8 cellular contexts compared by ENCODE assay signal in the genomic region with DNA sequence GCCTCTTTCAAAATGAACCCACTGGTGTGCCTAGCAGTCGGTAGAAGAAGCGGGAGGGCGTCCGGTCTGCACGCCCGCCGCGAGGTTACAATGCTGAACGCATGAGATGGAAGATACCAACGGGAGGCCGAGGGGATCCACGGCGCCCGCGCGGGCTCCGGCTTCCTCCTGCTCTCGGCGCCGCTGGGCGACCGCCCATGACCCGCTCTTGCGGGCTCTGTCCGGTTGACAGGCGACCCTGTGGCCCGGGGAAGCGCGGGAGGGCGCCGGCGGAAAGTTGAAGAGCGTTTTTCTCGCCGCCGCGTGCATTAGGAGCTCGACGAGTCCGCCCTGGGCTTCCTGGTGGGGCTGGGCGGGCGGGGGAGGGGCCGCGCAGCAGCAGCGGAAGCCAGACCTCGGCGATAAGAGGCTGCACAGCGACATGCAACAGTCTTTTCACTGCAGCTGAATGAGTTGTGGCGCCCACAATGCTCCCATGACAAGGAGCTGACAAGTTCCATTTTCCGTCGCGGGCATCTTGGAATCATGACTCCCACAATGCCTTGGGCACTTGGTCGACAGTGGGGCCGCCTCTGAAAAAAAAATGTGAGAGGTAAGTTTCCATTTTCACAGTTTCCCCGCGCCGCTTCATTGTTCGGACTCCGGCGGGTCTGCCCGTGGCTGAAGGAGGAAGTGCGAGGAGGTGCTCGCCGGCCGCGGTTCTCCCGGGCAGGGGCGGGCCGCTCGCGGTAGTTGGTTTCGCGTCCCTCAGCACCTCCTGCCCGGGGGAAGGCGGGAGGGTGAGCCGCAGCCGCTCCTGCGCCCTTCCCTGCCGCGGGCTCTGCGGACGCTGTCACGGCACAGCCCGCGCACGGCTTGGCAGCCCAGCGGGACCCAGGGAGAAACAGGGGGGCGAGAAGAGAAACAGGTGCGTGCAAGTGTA. TPM values are rescaled to one million over a fixed set of nuclear protein-coding genes. Genes with fewer than 3 reads are reported as not detected.
A peak's percentile ranks its signal among the peaks of the same experiment; 100 is the strongest.
DNase-seq lines count a peak whose midpoint lies in the region; ATAC-seq and TF ChIP-seq lines count a peak whose summit lies in the region.

A gene with protein sequence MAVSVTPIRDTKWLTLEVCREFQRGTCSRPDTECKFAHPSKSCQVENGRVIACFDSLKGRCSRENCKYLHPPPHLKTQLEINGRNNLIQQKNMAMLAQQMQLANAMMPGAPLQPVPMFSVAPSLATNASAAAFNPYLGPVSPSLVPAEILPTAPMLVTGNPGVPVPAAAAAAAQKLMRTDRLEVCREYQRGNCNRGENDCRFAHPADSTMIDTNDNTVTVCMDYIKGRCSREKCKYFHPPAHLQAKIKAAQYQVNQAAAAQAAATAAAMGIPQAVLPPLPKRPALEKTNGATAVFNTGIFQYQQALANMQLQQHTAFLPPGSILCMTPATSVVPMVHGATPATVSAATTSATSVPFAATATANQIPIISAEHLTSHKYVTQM (plus strand): TSS at position 429 of the 922 bp plus-strand sequence. CDS start 31,265 bp downstream, outside the sequence.

- H3K27ac ChIP-seq in Peyer's patch = peak within 1 kb of the TSS; percentile 98 to 100 (median 99)
- peak within 1 kb of the TSS; percentile 99 to 100 for H3K27ac ChIP-seq in esophagus (ENCODE audit: low read depth in 2 of 2, low read length in 1 of 2)

- peak; percentile 70 to 77 for TF ChIP-seq POLR2A in Peyer's patch (IDR thresholded peaks at IDR 0.05)

- H3K27me3 Mint-ChIP-seq in activated T-cell treated with anti-CD3 and anti-CD28 coated beads, Interleukin-2, amount 50 U/mL, for 4 hours (ENCODE audit: low read depth) = no peaks in the 10 kb centered on the region

- peak within 1 kb of the TSS; percentile 97 for H3K4me3 Mint-ChIP-seq in activated T-cell treated with anti-CD3 and anti-CD28 coated beads, Interleukin-2, amount 50 U/mL, for 4 hours

- 1% methylated on average over 77 to 89 of the region's 89 CpGs for WGBS in esophagus, 2 donors

- peaks cover 26% of the 10 kb centered on the region for H3K36me3 Mint-ChIP-seq in activated T-cell treated with anti-CD3 and anti-CD28 coated beads, Interleukin-2, amount 50 U/mL, for 4 hours (ENCODE audit: insufficient read depth)

- H3K9me3 ChIP-seq in Peyer's patch = no peaks in the 10 kb centered on the region
- no peaks in the 10 kb centered on the region for H3K9me3 ChIP-seq in esophagus (ENCODE audit: control insufficient read depth in 2 of 2, insufficient read depth in 1 of 2, low read depth in 1 of 2, low read length in 1 of 2)
- H3K9me3 ChIP-seq in mucosa of stomach (ENCODE audit: control insufficient read depth, low read length) = no peaks in the 10 kb centered on the region

- peak within 1 kb of the TSS; percentile 91 for H3K9ac ChIP-seq in mucosa of stomach (ENCODE audit: low read length)

- peak; percentile 77 for DNase-seq in DMS153 (lab: John Stamatoyannopoulos, UW)
- peak; percentile 92 for DNase-seq in KG1 (lab: John Stamatoyannopoulos, UW)
- DNase-seq in Peyer's patch = peak; percentile 91 to 96 (median 91)
- DNase-seq in activated T-cell treated with anti-CD3 and anti-CD28 coated beads, Interleukin-2, amount 50 U/mL, for 4 hours = peak; percentile 78
- peak; percentile 65 to 69 for DNase-seq in stimulated activated CD8-positive, alpha-beta memory T cell treated with anti-CD3 and anti-CD28 coated beads, Interleukin-7, amount 100 ng/mL, for 1 hour (ENCODE audit: low read depth in 2 of 2)

- peak in 2 of 6 experiments; percentile 24 to 34 for TF ChIP-seq CTCF in Peyer's patch (IDR thresholded peaks at IDR 0.05)

- H3K9me3 Mint-ChIP-seq in activated T-cell treated with anti-CD3 and anti-CD28 coated beads, Interleukin-2, amount 50 U/mL, for 4 hours = peaks cover 3% of the 10 kb centered on the region

- no peaks in the 10 kb centered on the region for H3K27me3 ChIP-seq in Peyer's patch
- H3K27me3 ChIP-seq in esophagus (ENCODE audit: control insufficient read depth in 1 of 2, insufficient read depth in 2 of 2, low read length in 2 of 2) = no peaks in the 10 kb centered on the region
- H3K27me3 ChIP-seq in mucosa of stomach (ENCODE audit: control insufficient read depth, insufficient read depth, low read length) = no peaks in the 10 kb centered on the region

- H3K36me3 ChIP-seq in Peyer's patch (no peaks in the 10 kb centered on the region), esophagus (ENCODE audit: control insufficient read depth in 2 of 2, insufficient read depth in 2 of 2, low read length in 1 of 2) (no peaks in the 10 kb centered on the region), mucosa of stomach (ENCODE audit: control insufficient read depth, insufficient read depth, low read length) (no peaks in the 10 kb centered on the region)

- H3K4me1 Mint-ChIP-seq in activated T-cell treated with anti-CD3 and anti-CD28 coated beads, Interleukin-2, amount 50 U/mL, for 4 hours (ENCODE audit: low read depth) = peaks cover 62% of the 10 kb centered on the region

- H3K4me1 ChIP-seq in Peyer's patch = peaks cover 0 to 30% (median 9%) of the 10 kb centered on the region in 4 donors
- H3K4me1 ChIP-seq in esophagus (ENCODE audit: control insufficient read depth in 2 of 2, insufficient read depth in 2 of 2, low read length in 1 of 2) = no peaks in the 10 kb centered on the region
- H3K4me1 ChIP-seq in mucosa of stomach (ENCODE audit: control insufficient read depth, insufficient read depth, low read length) = peaks cover 24% of the 10 kb centered on the region

- H3K4me3 ChIP-seq in Peyer's patch = peak within 1 kb of the TSS; percentile 83 to 99 (median 90)
- peak within 1 kb of the TSS; percentile 91 to 100 for H3K4me3 ChIP-seq in esophagus (ENCODE audit: low read depth in 1 of 2, low read length in 2 of 2)
- H3K4me3 ChIP-seq in mucosa of stomach (ENCODE audit: low read length) = peak within 1 kb of the TSS; percentile 71

- peak; percentile 62 for ATAC-seq in GM21619 (IDR thresholded peaks at IDR 0.05; ENCODE audit: unreplicated experiment)
- ATAC-seq in activated T-cell treated with anti-CD3 and anti-CD28 coated beads, Interleukin-2, amount 50 U/mL, for 4 hours = peak; percentile 75 to 79

RNA-seq across cellular contexts. Expression of the gene that starts here (rescaled TPM):
- 100 to 1,000 TPM; 261 to 429 (median 389) TPM for total RNA-seq in Peyer's patch
- total RNA-seq in activated T-cell treated with anti-CD3 and anti-CD28 coated beads, Interleukin-2, amount 50 U/mL, for 4 hours = 100 to 1,000 TPM; 343 to 376 (median 347) TPM
- polyA plus RNA-seq in esophagus = 10 to 100 TPM; 23.6 to 28.6 TPM

Comparison
In these comparisons a context has a peak if more than half of its experiments do, and no peak if none do; other contexts are left out.
1. Peak in every context shown above with its lines: DNase-seq, ATAC-seq, H3K4me3 ChIP-seq and H3K27ac ChIP-seq.